In genomic region chr7:119623427-119623826, GRCh38 we compare ENCODE assay signal across 34 cellular contexts.
"Had no signal": no experiment of that assay in that cellular context is flagged by ENCODE, and none has a peak within 500 bp of the region (broad histone marks: within the 10 kb centered on the region; RNA-seq: fewer than 3 reads in every experiment).

No MANE protein-coding gene starts in this region.

- H3K36me3 ChIP-seq: MG63 had no signal

- DNase-seq: Karpas-422, Kasumi-1, MG63, MM.1S, MV-4-11, NCI-H1048, NCI-H1092, NCI-H1092 treated with DMSO at 0.1 percent for 48 hours, NCI-H1105, NCI-H1105 treated with DMSO at 0.1 percent for 48 hours, NCI-H1417, NCI-H1417 treated with DMSO at 0.1 percent for 48 hours, NCI-H1436, NCI-H1436 treated with DMSO at 0.1 percent for 48 hours, NCI-H146, NCI-H1694, NCI-H1694 treated with DMSO at 0.1 percent for 48 hours, NCI-H187, NCI-H187 treated with DMSO at 0.1 percent for 48 hours, NCI-H1930, NCI-H2029, NCI-H2029 treated with DMSO at 0.1 percent for 48 hours, NCI-H2081, NCI-H2081 treated with DMSO at 0.1 percent for 48 hours, NCI-H2107, NCI-H2171, NCI-H2171 treated with DMSO at 0.1 percent for 48 hours, NCI-H2227 treated with DMSO at 0.1 percent for 48 hours, NCI-H226, NCI-H345, NCI-H446, NCI-H446 treated with DMSO at 0.1 percent for 48 hours, NCI-H510A, NCI-H510A treated with DMSO at 0.1 percent for 48 hours had no signal

- H3K4me3 ChIP-seq: MG63 had no signal

- H3K27me3 ChIP-seq: MG63 had no signal

- H3K9me3 ChIP-seq: MG63 had no signal
